Comparison of ENCODE assay signal across 15 cellular contexts in the genomic region with DNA sequence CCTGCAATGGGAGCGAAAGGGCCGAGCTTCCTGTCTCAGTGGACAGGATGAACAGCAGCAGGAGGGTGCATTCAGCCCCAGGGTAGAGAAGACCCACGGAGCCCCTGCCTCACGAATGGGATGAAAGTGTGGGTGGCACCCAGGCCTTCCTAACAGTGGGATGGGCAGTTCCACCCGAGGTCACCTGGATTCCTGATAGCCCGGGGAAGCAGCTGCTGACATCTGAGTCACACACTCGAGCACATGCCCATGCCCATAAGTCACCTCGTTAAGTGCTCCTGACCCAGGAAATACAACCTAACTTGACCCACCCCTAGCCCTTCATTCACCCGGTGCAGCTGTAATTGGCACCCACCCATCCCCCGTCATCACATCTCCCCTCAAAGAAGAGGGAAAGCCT.
"Had no signal": no experiment of that assay in that cellular context is flagged by ENCODE, and none has a peak within 500 bp of the region (broad histone marks: within the 10 kb centered on the region; RNA-seq: fewer than 3 reads in every experiment).

No MANE protein-coding gene starts in this region.

- H3K4me3 ChIP-seq: lower lobe of right lung, thyroid gland had no signal

- H3K27ac Mint-ChIP-seq: activated CD4-positive, alpha-beta T cell treated with anti-CD3 and anti-CD28 coated beads, Interleukin-2, amount 10 ng/mL, durations not matched to agents 7 days and 5 days; naive B cell; progenitor cell of endocrine pancreas had no signal

- H3K27me3 ChIP-seq: thyroid gland had no signal

- ATAC-seq: lower lobe of right lung, right cardiac atrium had no signal

- H3K27me3 Mint-ChIP-seq: activated CD4-positive, alpha-beta T cell treated with anti-CD3 and anti-CD28 coated beads, Interleukin-2, amount 10 ng/mL, durations not matched to agents 7 days and 5 days had no signal

- H3K27ac ChIP-seq: lower lobe of right lung, thyroid gland had no signal

- H3K4me1 Mint-ChIP-seq: activated CD4-positive, alpha-beta T cell treated with anti-CD3 and anti-CD28 coated beads, Interleukin-2, amount 10 ng/mL, durations not matched to agents 7 days and 5 days; naive B cell had no signal

- H3K36me3 ChIP-seq: lower lobe of right lung, thyroid gland had no signal

- H3K36me3 Mint-ChIP-seq: naive B cell had no signal

- H3K4me1 ChIP-seq: lower lobe of right lung, thyroid gland had no signal

- H3K4me3 Mint-ChIP-seq: activated CD4-positive, alpha-beta T cell treated with anti-CD3 and anti-CD28 coated beads, Interleukin-2, amount 10 ng/mL, durations not matched to agents 7 days and 5 days; naive B cell had no signal

- DNase-seq: activated CD4-positive, alpha-beta T cell treated with anti-CD3 and anti-CD28 coated beads, Interleukin-2, amount 10 ng/mL, durations not matched to agents 7 days and 5 days; activated CD8-positive, alpha-beta memory T cell treated with anti-CD3 and anti-CD28 coated beads for 24 hours; activated naive CD4-positive, alpha-beta T cell treated with Interleukin-2 at 50 U/mL for 16 hours; aorta; cortex of kidney; effector CD4-positive, alpha-beta T cell; head of caudate nucleus; lower lobe of right lung; midbrain; naive B cell; occipital lobe; right cardiac atrium; small intestine; thyroid gland had no signal

- H3K9me3 ChIP-seq: thyroid gland had no signal
